26 cellular contexts compared by ENCODE assay signal in the genomic region with DNA sequence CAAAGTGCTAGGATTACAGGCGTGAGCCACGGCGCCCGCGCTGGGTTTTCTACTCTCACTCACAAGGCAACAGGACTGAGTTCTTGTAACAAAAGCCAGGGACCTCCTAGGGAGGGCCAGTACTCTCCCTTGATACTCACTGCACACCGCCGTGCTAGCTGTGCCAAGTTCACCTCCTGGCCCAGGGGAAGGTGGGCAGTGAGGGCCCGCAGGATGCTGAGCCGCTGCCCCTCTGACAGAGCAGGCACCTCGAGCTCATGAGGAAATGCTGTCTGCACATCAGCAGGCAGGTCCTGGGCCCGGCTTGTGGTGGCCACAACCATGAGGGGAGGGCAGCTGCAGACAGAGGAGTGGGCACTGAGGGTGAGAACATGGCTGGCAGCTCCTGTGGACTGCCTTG. TPM values are rescaled to one million over a fixed set of nuclear protein-coding genes. Genes with fewer than 3 reads are reported as not detected.
DNase-seq lines count a peak whose midpoint lies in the region; ATAC-seq and TF ChIP-seq lines count a peak whose summit lies in the region.
"Had no signal": no experiment of that assay in that cellular context is flagged by ENCODE, and none has a peak within 500 bp of the region (broad histone marks: within the 10 kb centered on the region; RNA-seq: fewer than 3 reads in every experiment).

No MANE protein-coding gene starts in this region.

- TF ChIP-seq CTCF in body of pancreas (IDR thresholded peaks at IDR 0.05) = no peak
- TF ChIP-seq CTCF in gastroesophageal sphincter (IDR thresholded peaks at IDR 0.05) = no peak

- peaks cover 20% of the 10 kb centered on the region for H3K36me3 Mint-ChIP-seq in activated T-helper 1 cell treated with anti-CD3 and anti-CD28 coated beads, Interleukin-12 subunit alpha, Interleukin-12 subunit beta, Interleukin-2, Interleukin-4 antibody, amounts not matched to agents 30 ng/mL and 10 ng/mL and 1 ng/mL, durations not matched to agents 14 hours and 24 hours and 36 hours (ENCODE audit: low read depth)
- H3K36me3 Mint-ChIP-seq: CD4-positive, CD25-positive, alpha-beta regulatory T cell had no signal

- peak overlapping the region; percentile 23 for H3K27ac Mint-ChIP-seq in activated T-helper 1 cell treated with anti-CD3 and anti-CD28 coated beads, Interleukin-12 subunit alpha, Interleukin-12 subunit beta, Interleukin-2, Interleukin-4 antibody, amounts not matched to agents 30 ng/mL and 10 ng/mL and 1 ng/mL, durations not matched to agents 14 hours and 24 hours and 36 hours
- H3K27ac Mint-ChIP-seq: B cell; CD4-positive, CD25-positive, alpha-beta regulatory T cell had no signal

- H3K4me3 ChIP-seq in BLaER1 (no peak overlapping the region), body of pancreas (no peak overlapping the region), gastroesophageal sphincter (no peak overlapping the region)
- H3K4me3 ChIP-seq: A549 had no signal

- no peak for DNase-seq in activated T-helper 1 cell treated with anti-CD3 and anti-CD28 coated beads, Interleukin-12 subunit alpha, Interleukin-12 subunit beta, Interleukin-2, Interleukin-4 antibody, amounts not matched to agents 30 ng/mL and 10 ng/mL and 1 ng/mL, durations not matched to agents 14 hours and 24 hours and 36 hours (ENCODE audit: low spot score)
- peak in 3 of 4 donors; percentile 14 to 59 (median 55) for DNase-seq in body of pancreas
- peak; percentile 82 for DNase-seq in mesenteric fat pad (ENCODE audit: low spot score)
- no peak for DNase-seq in RPMI8226
- no peak for DNase-seq in NCI-H1105 treated with DMSO at 0.1 percent for 48 hours (lab: John Stamatoyannopoulos, UW)
- DNase-seq: AML-193; C1 segment of cervical spinal cord; CD4-positive, alpha-beta memory T cell; CD4-positive, CD25-positive, alpha-beta regulatory T cell; CD8-positive, alpha-beta memory T cell; COR-L47; DMS 273 treated with DMSO at 0.1 percent for 48 hours; DMS153; DMS53; DMS79; DND-41; EL; GDM1 had no signal

- H3K4me1 ChIP-seq in BLaER1 = peaks cover 4% of the 10 kb centered on the region; the same call in 1 of the 2 replicates
- H3K4me1 ChIP-seq in body of pancreas = peaks cover 34% of the 10 kb centered on the region
- peaks cover 0 to 5% (median 0%) of the 10 kb centered on the region in 3 donors for H3K4me1 ChIP-seq in gastroesophageal sphincter

- no peaks in the 10 kb centered on the region for H3K9me3 ChIP-seq in BLaER1
- no peaks in the 10 kb centered on the region for H3K9me3 ChIP-seq in body of pancreas
- no peaks in the 10 kb centered on the region for H3K9me3 ChIP-seq in gastroesophageal sphincter
- H3K9me3 ChIP-seq: A549 had no signal

- no peak overlapping the region for H3K4me2 ChIP-seq in BLaER1
- H3K4me2 ChIP-seq: A549 had no signal

- H4K20me1 ChIP-seq in BLaER1 = peaks cover 3% of the 10 kb centered on the region; the same call in 1 of the 2 replicates

- TF ChIP-seq EP300 in gastroesophageal sphincter (IDR thresholded peaks at IDR 0.05) = no peak

- 93 to 97% methylated on average over 11 of the region's 11 CpGs for WGBS in body of pancreas, 2 donors
- WGBS in gastroesophageal sphincter (ENCODE audit: low coverage in 1 of 2), 2 donors = no CpG with 5 or more reads among the region's 11 CpGs

- H3K4me1 Mint-ChIP-seq in activated T-helper 1 cell treated with anti-CD3 and anti-CD28 coated beads, Interleukin-12 subunit alpha, Interleukin-12 subunit beta, Interleukin-2, Interleukin-4 antibody, amounts not matched to agents 30 ng/mL and 10 ng/mL and 1 ng/mL, durations not matched to agents 14 hours and 24 hours and 36 hours (ENCODE audit: low read depth) = peaks cover 11% of the 10 kb centered on the region
- H3K4me1 Mint-ChIP-seq: B cell; CD8-positive, alpha-beta memory T cell had no signal

- peaks cover 2% of the 10 kb centered on the region; the same call in 1 of the 2 replicates for H3K27me3 ChIP-seq in BLaER1
- no peaks in the 10 kb centered on the region for H3K27me3 ChIP-seq in body of pancreas
- no peaks in the 10 kb centered on the region for H3K27me3 ChIP-seq in gastroesophageal sphincter

- ATAC-seq in body of pancreas = peak; percentile 4
- no peak for ATAC-seq in gastroesophageal sphincter
- no peak for ATAC-seq in HG03045 (IDR thresholded peaks at IDR 0.05; ENCODE audit: unreplicated experiment)
- ATAC-seq: A549 had no signal

- intact Hi-C loops in activated T-helper 1 cell treated with anti-CD3 and anti-CD28 coated beads, Interleukin-12 subunit alpha, Interleukin-12 subunit beta, Interleukin-2, Interleukin-4 antibody, amounts not matched to agents 30 ng/mL and 10 ng/mL and 1 ng/mL, durations not matched to agents 14 hours and 24 hours and 36 hours (cut with micrococcal nuclease) = no loop called here
- intact Hi-C loops in body of pancreas (cut with DNase I) = no loop called here

- H3K36me3 ChIP-seq in BLaER1 = peaks cover 92% of the 10 kb centered on the region
- peaks cover 9 to 12% of the 10 kb centered on the region in 2 donors for H3K36me3 ChIP-seq in body of pancreas (replicated peaks in 1 of 2; ENCODE audit: insufficient read depth in 1 of 2, low read depth in 2 of 2)
- peaks cover 0 to 75% of the 10 kb centered on the region in 2 donors for H3K36me3 ChIP-seq in gastroesophageal sphincter

- peak overlapping the region; percentile 43; the same call in 1 of the 2 replicates for H3K9ac ChIP-seq in BLaER1

- TF ChIP-seq POLR2A in body of pancreas (IDR thresholded peaks at IDR 0.05) = peak in 2 of 3 donors; percentile 20 to 50
- TF ChIP-seq POLR2A in gastroesophageal sphincter (IDR thresholded peaks at IDR 0.05) = no peak

- H3K4me3 Mint-ChIP-seq in activated T-helper 1 cell treated with anti-CD3 and anti-CD28 coated beads, Interleukin-12 subunit alpha, Interleukin-12 subunit beta, Interleukin-2, Interleukin-4 antibody, amounts not matched to agents 30 ng/mL and 10 ng/mL and 1 ng/mL, durations not matched to agents 14 hours and 24 hours and 36 hours = no peak overlapping the region
- H3K4me3 Mint-ChIP-seq: B cell; CD14-positive monocyte; CD4-positive, alpha-beta memory T cell; CD4-positive, CD25-positive, alpha-beta regulatory T cell; CD8-positive, alpha-beta memory T cell had no signal

- H3K27me3 Mint-ChIP-seq in activated T-helper 1 cell treated with anti-CD3 and anti-CD28 coated beads, Interleukin-12 subunit alpha, Interleukin-12 subunit beta, Interleukin-2, Interleukin-4 antibody, amounts not matched to agents 30 ng/mL and 10 ng/mL and 1 ng/mL, durations not matched to agents 14 hours and 24 hours and 36 hours (ENCODE audit: insufficient read depth) = no peaks in the 10 kb centered on the region
- H3K27me3 Mint-ChIP-seq: B cell; CD4-positive, alpha-beta memory T cell; CD4-positive, CD25-positive, alpha-beta regulatory T cell; CD8-positive, alpha-beta memory T cell had no signal

- H3K27ac ChIP-seq in BLaER1 = no peak overlapping the region
- H3K27ac ChIP-seq in body of pancreas = peak overlapping the region in 1 of 4 donors; percentile 55
- no peak overlapping the region for H3K27ac ChIP-seq in gastroesophageal sphincter
- H3K27ac ChIP-seq: 22Rv1, A549 had no signal

- no peaks in the 10 kb centered on the region for H3K9me3 Mint-ChIP-seq in activated T-helper 1 cell treated with anti-CD3 and anti-CD28 coated beads, Interleukin-12 subunit alpha, Interleukin-12 subunit beta, Interleukin-2, Interleukin-4 antibody, amounts not matched to agents 30 ng/mL and 10 ng/mL and 1 ng/mL, durations not matched to agents 14 hours and 24 hours and 36 hours
- H3K9me3 Mint-ChIP-seq: CD14-positive monocyte; CD4-positive, alpha-beta memory T cell; CD4-positive, CD25-positive, alpha-beta regulatory T cell; CD8-positive, alpha-beta memory T cell had no signal

RNA-seq across cellular contexts. Expression of gene GNMT, which starts 6.7 kb away (rescaled TPM):
- total RNA-seq in activated T-helper 1 cell treated with anti-CD3 and anti-CD28 coated beads, Interleukin-12 subunit alpha, Interleukin-12 subunit beta, Interleukin-2, Interleukin-4 antibody, amounts not matched to agents 30 ng/mL and 10 ng/mL and 1 ng/mL, durations not matched to agents 14 hours and 24 hours and 36 hours = 0.54 and 0.60 TPM in 2 replicates
- total RNA-seq in body of pancreas (100 to 1,000 TPM in 1 of 2 donors, 10 to 100 TPM in 1; 67.2 to 630 TPM), mesenteric fat pad (0.61 TPM), gastroesophageal sphincter (1 to 10 TPM in 3 of 4 donors, not detected in 1; 2.6 to 3.6 (median 2.6) TPM)
- total RNA-seq: Daoy had no signal

RNA-seq across cellular contexts. Expression of gene PEX6, which starts 11.8 kb away (rescaled TPM):
- total RNA-seq in activated T-helper 1 cell treated with anti-CD3 and anti-CD28 coated beads, Interleukin-12 subunit alpha, Interleukin-12 subunit beta, Interleukin-2, Interleukin-4 antibody, amounts not matched to agents 30 ng/mL and 10 ng/mL and 1 ng/mL, durations not matched to agents 14 hours and 24 hours and 36 hours = 20.9 TPM in 2 replicates
- total RNA-seq in body of pancreas (10 to 100 TPM; 18.1 to 26.2 TPM), mesenteric fat pad (13.4 TPM), gastroesophageal sphincter (10 to 100 TPM in 3 of 4 donors, 1 to 10 TPM in 1; 9.8 to 23.5 (median 21.2) TPM)

RNA-seq across cellular contexts. Expression of gene PPP2R5D, which starts 17.1 kb away (rescaled TPM):
- 52.1 and 53.4 TPM in 2 replicates for total RNA-seq in activated T-helper 1 cell treated with anti-CD3 and anti-CD28 coated beads, Interleukin-12 subunit alpha, Interleukin-12 subunit beta, Interleukin-2, Interleukin-4 antibody, amounts not matched to agents 30 ng/mL and 10 ng/mL and 1 ng/mL, durations not matched to agents 14 hours and 24 hours and 36 hours
- total RNA-seq in body of pancreas (10 to 100 TPM in 1 of 2 donors, 1 to 10 TPM in 1; 8.2 to 13.5 TPM), mesenteric fat pad (27.8 TPM), gastroesophageal sphincter (10 to 100 TPM; 30.0 to 45.1 (median 36.3) TPM)

RNA-seq across cellular contexts. Expression of gene CNPY3, which starts 37.9 kb away (rescaled TPM):
- 47.2 and 49.2 TPM in 2 replicates for total RNA-seq in activated T-helper 1 cell treated with anti-CD3 and anti-CD28 coated beads, Interleukin-12 subunit alpha, Interleukin-12 subunit beta, Interleukin-2, Interleukin-4 antibody, amounts not matched to agents 30 ng/mL and 10 ng/mL and 1 ng/mL, durations not matched to agents 14 hours and 24 hours and 36 hours
- total RNA-seq in body of pancreas = 10 to 100 TPM; 50.8 to 74.7 TPM
- total RNA-seq in mesenteric fat pad = 27.4 TPM
- 10 to 100 TPM; 23.3 to 37.9 (median 36.8) TPM for total RNA-seq in gastroesophageal sphincter

RNA-seq across cellular contexts. Expression of gene MEA1, which starts 46.5 kb away (rescaled TPM):
- total RNA-seq in activated T-helper 1 cell treated with anti-CD3 and anti-CD28 coated beads, Interleukin-12 subunit alpha, Interleukin-12 subunit beta, Interleukin-2, Interleukin-4 antibody, amounts not matched to agents 30 ng/mL and 10 ng/mL and 1 ng/mL, durations not matched to agents 14 hours and 24 hours and 36 hours = 89.3 and 92.7 TPM in 2 replicates
- total RNA-seq in body of pancreas (10 to 100 TPM; 17.5 to 32.9 TPM), mesenteric fat pad (46.1 TPM), gastroesophageal sphincter (10 to 100 TPM; 56.0 to 62.1 (median 58.3) TPM)

Comparison
In these comparisons a context has a peak if more than half of its experiments do, and no peak if none do; other contexts are left out.
1. DNase-seq: peak in body of pancreas (3 of 4) and mesenteric fat pad (single experiment); none in activated T-helper 1 cell treated with anti-CD3 and anti-CD28 coated beads, Interleukin-12 subunit alpha, Interleukin-12 subunit beta, Interleukin-2, Interleukin-4 antibody, amounts not matched to agents 30 ng/mL and 10 ng/mL and 1 ng/mL, durations not matched to agents 14 hours and 24 hours and 36 hours (single experiment), RPMI8226 (single experiment) and NCI-H1105 treated with DMSO at 0.1 percent for 48 hours (single experiment).
2. POLR2A ChIP-seq: peak in body of pancreas (2 of 3); none in gastroesophageal sphincter (0 of 2).
3. RNA of gene GNMT, which starts 6.7 kb away (total RNA-seq): 67.2 to 630 TPM in body of pancreas; 2.6 to 3.6 TPM in gastroesophageal sphincter, 0.61 TPM in mesenteric fat pad (single experiment) and 0.54 to 0.60 TPM in activated T-helper 1 cell treated with anti-CD3 and anti-CD28 coated beads, Interleukin-12 subunit alpha, Interleukin-12 subunit beta, Interleukin-2, Interleukin-4 antibody, amounts not matched to agents 30 ng/mL and 10 ng/mL and 1 ng/mL, durations not matched to agents 14 hours and 24 hours and 36 hours; every median in the first group is over 10 times any median in the second.